In genomic region chr4:188006285-188006848, GRCh38 we compare ENCODE assay signal across 30 cellular contexts. TPM values are rescaled to one million over a fixed set of nuclear protein-coding genes. Genes with fewer than 3 reads are reported as not detected.
"Had no signal": no experiment of that assay in that cellular context is flagged by ENCODE, and none has a peak within 500 bp of the region (broad histone marks: within the 10 kb centered on the region; RNA-seq: fewer than 3 reads in every experiment).

No MANE protein-coding gene starts in this region.

- ATAC-seq: activated CD4-positive, CD25-positive, alpha-beta regulatory T cell treated with anti-CD3 and anti-CD28 coated beads, Interleukin-2, amount 50 U/mL, for 24 hours; activated CD8-positive, alpha-beta T cell treated with anti-CD3 and anti-CD28 coated beads for 36 hours; activated naive CD4-positive, alpha-beta T cell treated with anti-CD3 and anti-CD28 coated beads, Interleukin-2, amount 50 U/mL, for 72 hours; activated T-cell treated with anti-CD3 and anti-CD28 coated beads, Interleukin-2, amount 50 U/mL, for 72 hours; effector memory CD8-positive, alpha-beta T cell; gastroesophageal sphincter; heart right ventricle had no signal

- FAIRE-seq: colon, endometrium, endothelial cell of umbilical vein had no signal

- DNase-seq: activated CD4-positive, alpha-beta T cell treated with anti-CD3 and anti-CD28 coated beads for 48 hours; activated CD4-positive, alpha-beta T cell treated with anti-CD3 and anti-CD28 coated beads, Interleukin-2, amount 50 U/mL, for 1 hour; activated CD4-positive, alpha-beta T cell treated with anti-CD3 and anti-CD28 coated beads, Interleukin-2, amount 50 U/mL, for 48 hours; activated CD8-positive, alpha-beta memory T cell treated with anti-CD3 and anti-CD28 coated beads for 24 hours; activated CD8-positive, alpha-beta T cell treated with anti-CD3 and anti-CD28 coated beads for 36 hours; activated gamma-delta T cell; activated naive CD4-positive, alpha-beta T cell; activated naive CD4-positive, alpha-beta T cell treated with anti-CD3 and anti-CD28 coated beads, Interleukin-2, amount 10 ng/mL, durations not matched to agents 7 days and 5 days; activated naive CD8-positive, alpha-beta T cell treated with anti-CD3 and anti-CD28 coated beads, Interleukin-2, amount 10 ng/mL, durations not matched to agents 7 days and 5 days; activated T-cell treated with anti-CD3 and anti-CD28 coated beads, Interleukin-2, amount 50 U/mL, for 24 hours; activated T-cell treated with anti-CD3 and anti-CD28 coated beads, Interleukin-2, amount 50 U/mL, for 72 hours; caudate nucleus; cortex of kidney; dermis blood vessel endothelial cell; effector CD4-positive, alpha-beta T cell; effector memory CD8-positive, alpha-beta T cell; esophagus squamous epithelium; foreskin melanocyte; heart right ventricle; T-helper 2 cell had no signal

- H3K27me3 ChIP-seq: ascending aorta, esophagus squamous epithelium, gastroesophageal sphincter had no signal

- H3K4me3 ChIP-seq: ascending aorta, esophagus squamous epithelium, gastroesophageal sphincter, heart right ventricle had no signal

- H3K27ac Mint-ChIP-seq: activated CD8-positive, alpha-beta T cell treated with anti-CD3 and anti-CD28 coated beads for 36 hours; activated naive CD4-positive, alpha-beta T cell treated with anti-CD3 and anti-CD28 coated beads, Interleukin-2, amount 10 ng/mL, durations not matched to agents 7 days and 5 days; activated naive CD4-positive, alpha-beta T cell treated with anti-CD3 and anti-CD28 coated beads, Interleukin-2, amount 50 U/mL, for 72 hours; activated naive CD8-positive, alpha-beta T cell treated with anti-CD3 and anti-CD28 coated beads, Interleukin-2, amount 10 ng/mL, durations not matched to agents 7 days and 5 days; activated T-cell treated with anti-CD3 and anti-CD28 coated beads, Interleukin-2, amount 50 U/mL, for 24 hours; activated T-cell treated with anti-CD3 and anti-CD28 coated beads, Interleukin-2, amount 50 U/mL, for 72 hours; brain; effector memory CD8-positive, alpha-beta T cell had no signal

- H3K27ac ChIP-seq: ascending aorta, epithelial cell of prostate, esophagus squamous epithelium, gastroesophageal sphincter, heart right ventricle had no signal

- H3K36me3 Mint-ChIP-seq: activated naive CD4-positive, alpha-beta T cell treated with anti-CD3 and anti-CD28 coated beads, Interleukin-2, amount 10 ng/mL, durations not matched to agents 7 days and 5 days; activated naive CD4-positive, alpha-beta T cell treated with anti-CD3 and anti-CD28 coated beads, Interleukin-2, amount 50 U/mL, for 72 hours; activated naive CD8-positive, alpha-beta T cell treated with anti-CD3 and anti-CD28 coated beads, Interleukin-2, amount 10 ng/mL, durations not matched to agents 7 days and 5 days; brain had no signal

- H3K4me1 Mint-ChIP-seq: activated naive CD4-positive, alpha-beta T cell treated with anti-CD3 and anti-CD28 coated beads, Interleukin-2, amount 10 ng/mL, durations not matched to agents 7 days and 5 days; activated naive CD8-positive, alpha-beta T cell treated with anti-CD3 and anti-CD28 coated beads, Interleukin-2, amount 10 ng/mL, durations not matched to agents 7 days and 5 days; brain had no signal

- H3K4me1 ChIP-seq: ascending aorta, esophagus squamous epithelium, gastroesophageal sphincter, heart right ventricle had no signal

- H3K4me3 Mint-ChIP-seq: activated CD8-positive, alpha-beta T cell treated with anti-CD3 and anti-CD28 coated beads for 36 hours; activated naive CD4-positive, alpha-beta T cell treated with anti-CD3 and anti-CD28 coated beads, Interleukin-2, amount 10 ng/mL, durations not matched to agents 7 days and 5 days; activated naive CD8-positive, alpha-beta T cell treated with anti-CD3 and anti-CD28 coated beads, Interleukin-2, amount 10 ng/mL, durations not matched to agents 7 days and 5 days; activated T-cell treated with anti-CD3 and anti-CD28 coated beads, Interleukin-2, amount 50 U/mL, for 24 hours; activated T-cell treated with anti-CD3 and anti-CD28 coated beads, Interleukin-2, amount 50 U/mL, for 72 hours; brain; effector memory CD8-positive, alpha-beta T cell had no signal

- H3K27me3 Mint-ChIP-seq: activated CD8-positive, alpha-beta T cell treated with anti-CD3 and anti-CD28 coated beads for 36 hours; activated naive CD4-positive, alpha-beta T cell treated with anti-CD3 and anti-CD28 coated beads, Interleukin-2, amount 10 ng/mL, durations not matched to agents 7 days and 5 days; activated naive CD8-positive, alpha-beta T cell treated with anti-CD3 and anti-CD28 coated beads, Interleukin-2, amount 10 ng/mL, durations not matched to agents 7 days and 5 days; activated T-cell treated with anti-CD3 and anti-CD28 coated beads, Interleukin-2, amount 50 U/mL, for 24 hours; brain; effector memory CD8-positive, alpha-beta T cell had no signal

- H3K9me3 ChIP-seq: ascending aorta, esophagus squamous epithelium, gastroesophageal sphincter had no signal

- H3K36me3 ChIP-seq: ascending aorta, esophagus squamous epithelium, gastroesophageal sphincter, heart right ventricle had no signal

RNA-seq across cellular contexts. Expression of gene ZFP42, which starts 10.8 kb away (rescaled TPM):
- total RNA-seq: activated CD8-positive, alpha-beta T cell treated with anti-CD3 and anti-CD28 coated beads for 36 hours; activated naive CD4-positive, alpha-beta T cell treated with anti-CD3 and anti-CD28 coated beads, Interleukin-2, amount 50 U/mL, for 72 hours; activated naive CD8-positive, alpha-beta T cell treated with anti-CD3 and anti-CD28 coated beads, Interleukin-2, amount 10 ng/mL, durations not matched to agents 7 days and 5 days; activated T-cell treated with anti-CD3 and anti-CD28 coated beads, Interleukin-2, amount 50 U/mL, for 72 hours; ascending aorta; endothelial cell of umbilical vein; esophagus squamous epithelium; gastroesophageal sphincter; T-helper 1 cell treated with Interleukin-12 subunit alpha and Interleukin-12 subunit beta and Interleukin-4 antibody, amounts not matched to agents 30 ng/mL and 1 ng/mL, for 36 hours had no signal
